8 cellular contexts compared by ENCODE assay signal in genomic region chr19:1469936-1470863, GRCh38. TPM values are rescaled to one million over a fixed set of nuclear protein-coding genes. Genes with fewer than 3 reads are reported as not detected.
DNase-seq lines count a peak whose midpoint lies in the region; ATAC-seq lines count a peak whose summit lies in the region.

No MANE protein-coding gene starts in this region.

- no peaks in the 10 kb centered on the region for H3K9me3 Mint-ChIP-seq in activated naive CD8-positive, alpha-beta T cell (ENCODE audit: low read depth)

- H3K4me3 ChIP-seq in HAP-1, result peak overlapping the region; percentile 46
- peak overlapping the region; percentile 48 for H3K4me3 ChIP-seq in iPS-15b (ENCODE audit: low read depth, low read length)
- H3K4me3 ChIP-seq in MG63, result no peak overlapping the region

- no peaks in the 10 kb centered on the region for H3K27me3 ChIP-seq in HAP-1 (ENCODE audit: low read depth)
- peaks cover 61% of the 10 kb centered on the region for H3K27me3 ChIP-seq in iPS-15b (ENCODE audit: control insufficient read depth, insufficient read depth, low read length)
- no peaks in the 10 kb centered on the region for H3K27me3 ChIP-seq in MG63

- in situ Hi-C loops in HAP-1 (cut with MboI; ENCODE audit: low sequenced_read_pairs), result no loop called here

- H3K9me3 ChIP-seq in HAP-1 (no peaks in the 10 kb centered on the region), iPS-15b (ENCODE audit: control insufficient read depth, insufficient read depth, low read length) (no peaks in the 10 kb centered on the region), MG63 (no peaks in the 10 kb centered on the region)

- no peaks in the 10 kb centered on the region for H3K27me3 Mint-ChIP-seq in activated naive CD8-positive, alpha-beta T cell

- no peaks in the 10 kb centered on the region; the same call in 1 of the 2 replicates for H3K36me3 ChIP-seq in HAP-1 (replicated peaks)
- no peaks in the 10 kb centered on the region for H3K36me3 ChIP-seq in iPS-15b (ENCODE audit: control insufficient read depth, insufficient read depth, low read length)
- H3K36me3 ChIP-seq in MG63, result no peaks in the 10 kb centered on the region

- DNase-seq in HAP-1 (ENCODE audit: low spot score in 2 of 2), result peak; percentile 83 to 94
- DNase-seq in RKO (ENCODE audit: low spot score), result peak; percentile 87
- peak; percentile 69 to 72 for DNase-seq in stimulated activated CD4-positive, alpha-beta T cell treated with anti-CD3 and anti-CD28 coated beads, Interleukin-1b, Interleukin-23, amount 100 ng/mL, for 4 hours (ENCODE audit: low read depth in 2 of 2)
- DNase-seq in MG63, result no peak

- H3K27ac Mint-ChIP-seq in activated naive CD8-positive, alpha-beta T cell, result no peak overlapping the region

- H3K9ac ChIP-seq in iPS-15b (ENCODE audit: low read depth, low read length), result no peak overlapping the region

- H3K4me1 Mint-ChIP-seq in activated naive CD8-positive, alpha-beta T cell (ENCODE audit: low read depth), result peaks cover 10% of the 10 kb centered on the region

- H3K36me3 Mint-ChIP-seq in activated naive CD8-positive, alpha-beta T cell, result no peaks in the 10 kb centered on the region

- ATAC-seq in HG02938 (IDR thresholded peaks at IDR 0.05; ENCODE audit: unreplicated experiment) (no peak), HG02571 (IDR thresholded peaks at IDR 0.05; ENCODE audit: unreplicated experiment) (no peak)

- H3K4me1 ChIP-seq in HAP-1, result peaks cover 10% of the 10 kb centered on the region
- no peaks in the 10 kb centered on the region for H3K4me1 ChIP-seq in iPS-15b (ENCODE audit: control insufficient read depth, insufficient read depth, low read length)

- peak overlapping the region; percentile 73 for H3K4me3 Mint-ChIP-seq in activated naive CD8-positive, alpha-beta T cell

RNA-seq across cellular contexts. Expression of gene C19orf25, which starts 8.8 kb away (rescaled TPM):
- 25.6 and 51.6 TPM in 2 replicates for total RNA-seq in MG63 (2014; rRNA removed; shearing (Covaris generic); ENCODE audit: low replicate concordance)

RNA-seq across cellular contexts. Expression of gene PCSK4, which starts 19.9 kb away (rescaled TPM):
- 0.40 and 9.0 TPM in 2 replicates for total RNA-seq in MG63 (2014; rRNA removed; shearing (Covaris generic); ENCODE audit: low replicate concordance)

RNA-seq across cellular contexts. Expression of gene APC2, which starts 20.3 kb away (rescaled TPM):
- 0.59 and 2.0 TPM in 2 replicates for total RNA-seq in MG63 (2014; rRNA removed; shearing (Covaris generic); ENCODE audit: low replicate concordance)

RNA-seq across cellular contexts. Expression of gene REEP6, which starts 20.8 kb away (rescaled TPM):
- 0.99 and 1.9 TPM in 2 replicates for total RNA-seq in MG63 (2014; rRNA removed; shearing (Covaris generic); ENCODE audit: low replicate concordance)

RNA-seq across cellular contexts. Expression of gene RPS15, which starts 32.0 kb away (rescaled TPM):
- total RNA-seq in MG63 (2014; rRNA removed; shearing (Covaris generic); ENCODE audit: low replicate concordance), result 702 and 820 TPM in 2 replicates
